9 cellular contexts compared by ENCODE assay signal in genomic region chr16:67658849-67659674, GRCh38. TPM values are rescaled to one million over a fixed set of nuclear protein-coding genes. Genes with fewer than 3 reads are reported as not detected.
DNase-seq lines count a peak whose midpoint lies in the region; ATAC-seq, FAIRE-seq and TF ChIP-seq lines count a peak whose summit lies in the region.
"Had no signal": no experiment of that assay in that cellular context is flagged by ENCODE, and none has a peak within 500 bp of the region (broad histone marks: within the 10 kb centered on the region; RNA-seq: fewer than 3 reads in every experiment).

No MANE protein-coding gene starts in this region.

- H2AFZ ChIP-seq in mesenchymal stem cell (ENCODE audit: low read depth, low read length): no peak overlapping the region

- no peak overlapping the region for H2BK5ac ChIP-seq in mesenchymal stem cell (ENCODE audit: low read depth, low read length, poor library complexity, severe bottlenecking)

- no peak for ATAC-seq in heart right ventricle
- no peak for ATAC-seq in left ventricle myocardium superior

- no peak for FAIRE-seq in RCC 7860 (lab: Jason Lieb, UNC)

- no peak overlapping the region for H4K91ac ChIP-seq in mesenchymal stem cell (ENCODE audit: low read length)

- POLR2A ChIA-PET in GM10248 (lab: Yijun Ruan, JAX): no interaction called here

- H3K14ac ChIP-seq in mesenchymal stem cell (ENCODE audit: low read length in 2 of 2): no peak overlapping the region

- WGBS in heart right ventricle, 2 donors: 42 to 44% methylated on average over 17 to 21 of the region's 21 CpGs
- WGBS in mesenchymal stem cell: 33% methylated on average over 15 of the region's 21 CpGs

- in situ Hi-C loops in astrocyte of the spinal cord (cut with HindIII; ENCODE audit: low sequenced_read_pairs): no loop called here

- peak overlapping the region; percentile 60 to 95 (median 82) for H3K4me3 ChIP-seq in heart right ventricle
- peak overlapping the region; percentile 87 for H3K4me3 ChIP-seq in astrocyte of the spinal cord (ENCODE audit: low read depth, low read length)
- peak overlapping the region; percentile 82 to 100 for H3K4me3 ChIP-seq in mesenchymal stem cell (ENCODE audit: insufficient read depth in 1 of 2, low read depth in 1 of 2, low read length in 2 of 2)
- H3K4me3 ChIP-seq in uterus: peak overlapping the region; percentile 64 to 94

- no peak overlapping the region for H3K18ac ChIP-seq in mesenchymal stem cell (ENCODE audit: low read depth in 1 of 2, low read length in 2 of 2)

- H2BK15ac ChIP-seq in mesenchymal stem cell (ENCODE audit: low read depth, poor library complexity, severe bottlenecking): no peak overlapping the region

- H3K4me2 ChIP-seq in mesenchymal stem cell (ENCODE audit: low read length, poor library complexity, severe bottlenecking): peak overlapping the region; percentile 52

- H4K8ac ChIP-seq in mesenchymal stem cell (ENCODE audit: low read length): no peak overlapping the region

- H3K9me3 ChIP-seq in heart right ventricle: no peaks in the 10 kb centered on the region
- no peaks in the 10 kb centered on the region for H3K9me3 ChIP-seq in mesenchymal stem cell (ENCODE audit: control insufficient read depth, low read length)
- no peaks in the 10 kb centered on the region for H3K9me3 ChIP-seq in uterus
- H3K9me3 ChIP-seq: thyroid gland had no signal

- H3K27ac ChIP-seq in heart right ventricle (peak overlapping the region in 4 of 10 donors; percentile 77 to 92 (median 89)), mesenchymal stem cell (ENCODE audit: low read length, poor library complexity, severe bottlenecking) (no peak overlapping the region), uterus (peak overlapping the region in 1 of 2 donors; percentile 94)

- peak overlapping the region in 1 of 2 experiments; percentile 47 for H3K23ac ChIP-seq in mesenchymal stem cell (ENCODE audit: low read length in 2 of 2)

- no peak for DNase-seq in heart right ventricle
- no peak for DNase-seq in left ventricle myocardium superior
- DNase-seq in astrocyte of the spinal cord (ENCODE audit: low read depth, low spot score): no peak
- no peak for DNase-seq in mesenchymal stem cell
- DNase-seq in uterus: no peak
- DNase-seq in RCC 7860 (ENCODE audit: low spot score): no peak
- DNase-seq in iPS-NIHi7 (ENCODE audit: extremely low spot score): no peak
- no peak for DNase-seq in GM10248 (ENCODE audit: extremely low spot score)

- peaks cover 11 to 25% (median 19%) of the 10 kb centered on the region in 9 donors for H3K4me1 ChIP-seq in heart right ventricle
- H3K4me1 ChIP-seq in mesenchymal stem cell (ENCODE audit: control insufficient read depth, insufficient read depth, low read depth, low read length): peaks cover 19% of the 10 kb centered on the region
- peaks cover 0 to 18% of the 10 kb centered on the region in 2 donors for H3K4me1 ChIP-seq in uterus

- CTCF ChIA-PET in GM10248 (lab: Yijun Ruan, JAX): interaction anchor here (0.6 to 18.5 kb wide), 9 partner anchors 11 to 565 kb away, joined by 3 to 357 read pairs (median 12); partner anchors contain the start of genes ATP6V0D1, CARMIL2, CTCF and RIPOR1

- TF ChIP-seq CTCF in heart right ventricle (IDR thresholded peaks at IDR 0.05) (no peak), astrocyte of the spinal cord (IDR thresholded peaks at IDR 0.05; ENCODE audit: low read depth, low read length) (no peak), uterus (IDR thresholded peaks at IDR 0.05) (no peak), GM10248 (IDR thresholded peaks at IDR 0.05; ENCODE audit: control extremely low read depth, extremely low read depth, low read depth, missing control alignments) (no peak)

- peak overlapping the region; percentile 100 for H3K9ac ChIP-seq in mesenchymal stem cell (ENCODE audit: low read length)

- peaks cover 8% of the 10 kb centered on the region for H3K79me1 ChIP-seq in mesenchymal stem cell (replicated peaks; ENCODE audit: low read length, poor library complexity, severe bottlenecking)

- H3K27me3 ChIP-seq in heart right ventricle (peaks cover 0 to 21% (median 14%) of the 10 kb centered on the region in 7 donors), mesenchymal stem cell (ENCODE audit: control insufficient read depth in 1 of 2, insufficient read depth in 1 of 2, low read length in 2 of 2) (peaks cover 4 to 12% of the 10 kb centered on the region in 2 experiments), uterus (peaks cover 0 to 10% of the 10 kb centered on the region in 2 donors)

- H2AK5ac ChIP-seq in mesenchymal stem cell (ENCODE audit: low read length, severe bottlenecking): no peak overlapping the region

- H2BK12ac ChIP-seq in mesenchymal stem cell (ENCODE audit: low read length in 2 of 2): no peak overlapping the region

- TF ChIP-seq POLR2A in uterus (IDR thresholded peaks at IDR 0.05): no peak

- no peak overlapping the region for H2BK120ac ChIP-seq in mesenchymal stem cell (ENCODE audit: low read depth, low read length)

- H3K36me3 ChIP-seq in heart right ventricle (peaks cover 0 to 35% (median 0%) of the 10 kb centered on the region in 9 donors), mesenchymal stem cell (ENCODE audit: control insufficient read depth in 1 of 2, insufficient read depth in 2 of 2, low read depth in 1 of 2, low read length in 2 of 2) (peaks cover 18 to 44% of the 10 kb centered on the region in 2 experiments), uterus (no peaks in the 10 kb centered on the region)
- H3K36me3 ChIP-seq: thyroid gland had no signal

- H3K4ac ChIP-seq in mesenchymal stem cell (ENCODE audit: low read depth in 1 of 2, low read length in 2 of 2): no peak overlapping the region

- intact Hi-C loops in heart right ventricle (cut with DNase I) (loop anchor here in 1 of 10 donors (10.0 kb wide), 1 partner anchor 94 kb away; the partner anchor contains the start of gene CTCF), left ventricle myocardium superior (cut with micrococcal nuclease) (no loop called here), uterus (cut with DNase I; ENCODE audit: low total_unique reads) (no loop called here)

RNA-seq across cellular contexts. Expression of gene ACD, which starts 1.0 kb away (rescaled TPM):
- total RNA-seq in heart right ventricle (10 to 100 TPM in 1 of 10 donors, 1 to 10 TPM in 9; 6.9 to 11.3 (median 8.6) TPM), left ventricle myocardium superior (7.8 TPM), uterus (10 to 100 TPM; 17.8 to 33.4 (median 29.8) TPM)
- polyA plus RNA-seq in heart right ventricle: 10 to 100 TPM in 1 of 2 donors, 1 to 10 TPM in 1; 7.7 to 15.0 TPM
- polyA plus RNA-seq in mesenchymal stem cell (2013, experiment 1 of 2): 13.6 TPM
- 13.9 TPM for polyA plus RNA-seq in mesenchymal stem cell (2013, experiment 2 of 2)

RNA-seq across cellular contexts. Expression of gene PARD6A, which starts 1.7 kb away (rescaled TPM):
- total RNA-seq in heart right ventricle (1 to 10 TPM; 1.7 to 5.9 (median 2.2) TPM), left ventricle myocardium superior (3.7 TPM), uterus (10 to 100 TPM in 1 of 4 donors, 1 to 10 TPM in 2, not detected in 1; 1.6 to 32.9 (median 7.9) TPM)
- 1 to 10 TPM; 2.7 to 5.8 TPM for polyA plus RNA-seq in heart right ventricle
- 0.28 TPM for polyA plus RNA-seq in mesenchymal stem cell (2013, experiment 1 of 2)
- polyA plus RNA-seq in mesenchymal stem cell (2013, experiment 2 of 2): 0.32 TPM

RNA-seq across cellular contexts. Expression of gene ENKD1, which starts 7.5 kb away (rescaled TPM):
- total RNA-seq in heart right ventricle (10 to 100 TPM in 1 of 10 donors, 1 to 10 TPM in 9; 3.6 to 12.7 (median 8.4) TPM), left ventricle myocardium superior (9.8 TPM), uterus (10 to 100 TPM in 3 of 4 donors, 1 to 10 TPM in 1; 4.1 to 22.4 (median 13.7) TPM)
- 10 to 100 TPM; 24.5 to 30.9 TPM for polyA plus RNA-seq in heart right ventricle
- polyA plus RNA-seq in mesenchymal stem cell (2013, experiment 1 of 2): 7.9 TPM
- 9.0 TPM for polyA plus RNA-seq in mesenchymal stem cell (2013, experiment 2 of 2)

RNA-seq across cellular contexts. Expression of gene C16orf86, which starts 7.6 kb away (rescaled TPM):
- total RNA-seq in heart right ventricle (1 to 10 TPM; 2.8 to 5.6 (median 4.3) TPM), left ventricle myocardium superior (2.2 TPM), uterus (1 to 10 TPM in 3 of 4 donors, not detected in 1; 5.3 to 8.6 (median 6.9) TPM)
- 1 to 10 TPM; 2.6 to 3.7 TPM for polyA plus RNA-seq in heart right ventricle
- polyA plus RNA-seq in mesenchymal stem cell (2013, experiment 1 of 2): 2.3 TPM
- polyA plus RNA-seq in mesenchymal stem cell (2013, experiment 2 of 2): 1.8 TPM

RNA-seq across cellular contexts. Expression of gene CARMIL2, which starts 14.1 kb away (rescaled TPM):
- 1 to 10 TPM in 3 of 10 donors, under 1 TPM in 6, not detected in 1; 0.27 to 2.7 (median 0.60) TPM for total RNA-seq in heart right ventricle
- polyA plus RNA-seq in heart right ventricle: 1 to 10 TPM in 1 of 2 donors, under 1 TPM in 1; 0.16 to 1.2 TPM
- total RNA-seq in left ventricle myocardium superior: 0.94 TPM
- 0.48 TPM for polyA plus RNA-seq in mesenchymal stem cell (2013, experiment 1 of 2)
- polyA plus RNA-seq in mesenchymal stem cell (2013, experiment 2 of 2): 0.48 TPM
- total RNA-seq in uterus: 1 to 10 TPM in 1 of 4 donors, under 1 TPM in 2, not detected in 1; 0.41 to 1.2 (median 0.51) TPM
